Comparison of ENCODE assay signal across 12 cellular contexts in the genomic region with DNA sequence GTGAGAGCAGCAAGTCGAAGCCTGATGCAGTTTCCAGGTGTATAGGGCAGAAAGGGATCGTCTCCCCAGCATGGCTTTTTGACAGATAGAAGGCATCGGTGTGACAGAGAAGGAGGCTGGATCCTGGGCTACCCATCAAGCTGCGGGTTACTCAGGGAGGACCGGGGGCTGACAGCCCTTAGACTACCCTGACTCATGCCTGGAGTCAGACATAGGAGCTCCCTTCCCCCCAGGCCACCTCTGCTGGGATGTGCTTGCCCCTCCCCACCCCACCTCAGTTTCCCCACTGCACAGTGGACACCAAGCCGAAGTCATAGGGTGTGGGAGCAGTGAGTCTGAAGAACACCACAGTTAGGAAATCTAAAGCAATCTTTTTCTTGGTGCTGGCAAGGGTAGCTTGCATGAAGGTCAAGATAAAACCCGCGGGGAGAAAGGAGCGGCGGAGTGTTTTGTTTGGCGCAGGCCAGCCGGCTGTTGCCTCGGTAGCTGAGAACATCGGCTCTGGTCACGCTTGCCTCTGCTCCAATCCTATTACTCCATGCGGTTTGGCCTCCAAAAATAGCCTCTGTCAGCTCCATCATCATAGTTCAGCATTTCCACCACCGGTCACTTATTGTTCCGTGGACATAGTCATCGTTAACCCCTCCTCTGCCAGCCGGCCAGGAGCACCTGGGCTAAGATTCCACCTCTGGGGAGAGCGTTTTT.
DNase-seq lines count a peak whose midpoint lies in the region; ATAC-seq and TF ChIP-seq lines count a peak whose summit lies in the region.
"Had no signal": no experiment of that assay in that cellular context is flagged by ENCODE, and none has a peak within 500 bp of the region (broad histone marks: within the 10 kb centered on the region; RNA-seq: fewer than 3 reads in every experiment).

No MANE protein-coding gene starts in this region.

- H3K27me3 ChIP-seq in adrenal gland (no peaks in the 10 kb centered on the region), neural progenitor cell (peaks cover 14% of the 10 kb centered on the region)
- H3K27me3 ChIP-seq: colonic mucosa, hepatocyte had no signal

- H3K4me1 ChIP-seq in adrenal gland (replicated peaks in 1 of 2), result peaks cover 0 to 8% of the 10 kb centered on the region in 2 donors
- H3K4me1 ChIP-seq in neural progenitor cell, result peaks cover 17% of the 10 kb centered on the region
- H3K4me1 ChIP-seq: colonic mucosa had no signal

- peaks cover 10% of the 10 kb centered on the region for H4K20me1 ChIP-seq in neural progenitor cell (ENCODE audit: low read depth)

- no peak overlapping the region for H3K4me2 ChIP-seq in neural progenitor cell

- H3K9ac ChIP-seq in neural progenitor cell, result no peak overlapping the region

- H3K9me3 Mint-ChIP-seq in neural progenitor cell, result no peaks in the 10 kb centered on the region
- H3K9me3 Mint-ChIP-seq in natural killer cell, result no peaks in the 10 kb centered on the region

- no peak overlapping the region for H2AFZ ChIP-seq in neural progenitor cell (replicated peaks)
- H2AFZ ChIP-seq: hepatocyte had no signal

- 35 to 53% (median 42%) methylated on average over 17 to 21 of the region's 21 CpGs for WGBS in adrenal gland, 4 donors

- H3K27ac Mint-ChIP-seq in neural progenitor cell (peak overlapping the region; percentile 94), natural killer cell (no peak overlapping the region)

- TF ChIP-seq CTCF in adrenal gland (IDR thresholded peaks at IDR 0.05) (no peak), neural progenitor cell (IDR thresholded peaks at IDR 0.05) (no peak), natural killer cell (IDR thresholded peaks at IDR 0.05) (no peak)

- H3K36me3 ChIP-seq in adrenal gland (replicated peaks in 1 of 2) (no peaks in the 10 kb centered on the region), neural progenitor cell (no peaks in the 10 kb centered on the region)
- H3K36me3 ChIP-seq: colonic mucosa had no signal

- H3K4me3 Mint-ChIP-seq in neural progenitor cell, result peak overlapping the region; percentile 67
- no peak overlapping the region for H3K4me3 Mint-ChIP-seq in natural killer cell

- no peak for ATAC-seq in GM18870 (IDR thresholded peaks at IDR 0.05; ENCODE audit: unreplicated experiment)
- ATAC-seq in natural killer cell, result no peak
- ATAC-seq: activated CD4-positive, CD25-positive, alpha-beta regulatory T cell treated with anti-CD3 and anti-CD28 coated beads, Interleukin-2, amount 50 U/mL, for 24 hours had no signal

- H3F3A ChIP-seq in neural progenitor cell (ENCODE audit: low read depth), result no peaks in the 10 kb centered on the region

- H3K27me3 Mint-ChIP-seq in neural progenitor cell (ENCODE audit: insufficient read depth, low read depth) (peaks cover 16% of the 10 kb centered on the region), natural killer cell (ENCODE audit: low read depth in 2 of 2) (no peaks in the 10 kb centered on the region)

- H3K79me2 ChIP-seq in neural progenitor cell (ENCODE audit: low read depth), result no peaks in the 10 kb centered on the region
- H3K79me2 ChIP-seq: hepatocyte had no signal

- no peak for TF ChIP-seq POLR2A in adrenal gland (IDR thresholded peaks at IDR 0.05)

- H3K36me3 Mint-ChIP-seq in neural progenitor cell (no peaks in the 10 kb centered on the region), natural killer cell (no peaks in the 10 kb centered on the region)

- H3K4me3 ChIP-seq in adrenal gland (no peak overlapping the region), neural progenitor cell (no peak overlapping the region)
- H3K4me3 ChIP-seq: colonic mucosa, hepatocyte had no signal

- DNase-seq in adrenal gland (peak in 6 of 7 donors; percentile 67 to 83 (median 72)), fibroblast of the conjunctiva (ENCODE audit: low read depth) (peak; percentile 86), neural progenitor cell (ENCODE audit: low spot score) (no peak), RKO (ENCODE audit: low spot score) (no peak), natural killer cell (no peak), NCI-H187 treated with DMSO at 0.1 percent for 48 hours (lab: John Stamatoyannopoulos, UW) (no peak)
- DNase-seq: colonic mucosa; NCI-H345; stimulated activated CD8-positive, alpha-beta memory T cell treated with anti-CD3 and anti-CD28 coated beads, Interleukin-4, amount 100 ng/mL, for 48 hours had no signal

- H3K4me1 Mint-ChIP-seq in neural progenitor cell (peaks cover 71% of the 10 kb centered on the region), natural killer cell (no peaks in the 10 kb centered on the region)

- intact Hi-C loops in adrenal gland (cut with DNase I) (no loop called here), natural killer cell (cut with micrococcal nuclease) (no loop called here)

- H3K27ac ChIP-seq in adrenal gland (peak overlapping the region in 1 of 5 donors; percentile 67), neural progenitor cell (no peak overlapping the region)
- H3K27ac ChIP-seq: colonic mucosa had no signal

- no peaks in the 10 kb centered on the region for H3K9me3 ChIP-seq in adrenal gland (replicated peaks in 1 of 3)
- H3K9me3 ChIP-seq in neural progenitor cell (ENCODE audit: low read depth), result no peaks in the 10 kb centered on the region
- H3K9me3 ChIP-seq: colonic mucosa had no signal

Comparison
In these comparisons a context has a peak if more than half of its experiments do, and no peak if none do; other contexts are left out.
1. DNase-seq: peak in adrenal gland (6 of 7) and fibroblast of the conjunctiva (single experiment); none in neural progenitor cell (single experiment), RKO (single experiment), natural killer cell (single experiment) and NCI-H187 treated with DMSO at 0.1 percent for 48 hours (single experiment).